Comparison of ENCODE assay signal across 13 cellular contexts in genomic region chrX:121641560-121641959, GRCh38.
DNase-seq lines count a peak whose midpoint lies in the region; ATAC-seq and TF ChIP-seq lines count a peak whose summit lies in the region.
"Had no signal": no experiment of that assay in that cellular context is flagged by ENCODE, and none has a peak within 500 bp of the region (broad histone marks: within the 10 kb centered on the region; RNA-seq: fewer than 3 reads in every experiment).

No MANE protein-coding gene starts in this region.

- peak; percentile 73 for DNase-seq in EL
- DNase-seq in NCI-H69 (lab: John Stamatoyannopoulos, UW): peak; percentile 44
- peak; percentile 64 for DNase-seq in choroid plexus epithelial cell (ENCODE audit: low read depth)
- peak; percentile 68 for DNase-seq in renal cortical epithelial cell (ENCODE audit: low read depth)
- DNase-seq in AML-193 (lab: John Stamatoyannopoulos, UW): no peak
- no peak for DNase-seq in T-helper 17 cell
- DNase-seq: caudate nucleus; KBM-7; NCI-H226; stimulated activated naive B cell treated with anti-CD40 and anti-IgM and Interleukin-4, amounts not matched to agents 10 μg/mL and 1 μg/mL and 100 μg/mL, for 72 hours had no signal

- no peaks in the 10 kb centered on the region for H3K4me1 Mint-ChIP-seq in T-helper 17 cell
- H3K4me1 Mint-ChIP-seq: stimulated activated naive B cell treated with anti-CD40 and anti-IgM and Interleukin-4, amounts not matched to agents 10 μg/mL and 1 μg/mL and 100 μg/mL, for 72 hours had no signal

- no peak overlapping the region for H3K4me3 ChIP-seq in choroid plexus epithelial cell (ENCODE audit: low read depth, low read length)

- H3K27me3 Mint-ChIP-seq in T-helper 17 cell: no peaks in the 10 kb centered on the region
- H3K27me3 Mint-ChIP-seq: stimulated activated naive B cell treated with anti-CD40 and anti-IgM and Interleukin-4, amounts not matched to agents 10 μg/mL and 1 μg/mL and 100 μg/mL, for 72 hours had no signal

- no peak overlapping the region for H3K27ac Mint-ChIP-seq in T-helper 17 cell
- H3K27ac Mint-ChIP-seq: activated T-helper 1 cell treated with anti-CD3 and anti-CD28 coated beads, Interleukin-12 subunit alpha, Interleukin-12 subunit beta, Interleukin-2, Interleukin-4 antibody, amounts not matched to agents 30 ng/mL and 10 ng/mL and 1 ng/mL, durations not matched to agents 14 hours and 24 hours and 36 hours; stimulated activated naive B cell treated with anti-CD40 and anti-IgM and Interleukin-4, amounts not matched to agents 10 μg/mL and 1 μg/mL and 100 μg/mL, for 72 hours had no signal

- H3K36me3 Mint-ChIP-seq in T-helper 17 cell (ENCODE audit: low read depth): no peaks in the 10 kb centered on the region
- H3K36me3 Mint-ChIP-seq: stimulated activated naive B cell treated with anti-CD40 and anti-IgM and Interleukin-4, amounts not matched to agents 10 μg/mL and 1 μg/mL and 100 μg/mL, for 72 hours had no signal

- H3K4me3 Mint-ChIP-seq in T-helper 17 cell: no peak overlapping the region
- H3K4me3 Mint-ChIP-seq: activated T-helper 1 cell treated with anti-CD3 and anti-CD28 coated beads, Interleukin-12 subunit alpha, Interleukin-12 subunit beta, Interleukin-2, Interleukin-4 antibody, amounts not matched to agents 30 ng/mL and 10 ng/mL and 1 ng/mL, durations not matched to agents 14 hours and 24 hours and 36 hours; stimulated activated naive B cell treated with anti-CD40 and anti-IgM and Interleukin-4, amounts not matched to agents 10 μg/mL and 1 μg/mL and 100 μg/mL, for 72 hours had no signal

- no peak for ATAC-seq in HG02870 (IDR thresholded peaks at IDR 0.05; ENCODE audit: unreplicated experiment)
- ATAC-seq in T-helper 17 cell: no peak
- ATAC-seq: left lobe of liver; stimulated activated naive B cell treated with anti-CD40 and anti-IgM and Interleukin-4, amounts not matched to agents 10 μg/mL and 1 μg/mL and 100 μg/mL, for 72 hours had no signal

- no peaks in the 10 kb centered on the region for H3K9me3 ChIP-seq in T-helper 17 cell (ENCODE audit: control insufficient read depth, low read length, poor library complexity, severe bottlenecking)

- TF ChIP-seq CTCF in choroid plexus epithelial cell (conservative IDR thresholded peaks at IDR 0.05; ENCODE audit: low read depth, low read length): no peak

Comparison
In these comparisons a context has a peak if more than half of its experiments do, and no peak if none do; other contexts are left out.
1. DNase-seq: peak in EL (single experiment), NCI-H69 (single experiment), choroid plexus epithelial cell (single experiment) and renal cortical epithelial cell (single experiment); none in AML-193 (0 of 2) and T-helper 17 cell (0 of 3).